29 cellular contexts compared by ENCODE assay signal in the genomic region with DNA sequence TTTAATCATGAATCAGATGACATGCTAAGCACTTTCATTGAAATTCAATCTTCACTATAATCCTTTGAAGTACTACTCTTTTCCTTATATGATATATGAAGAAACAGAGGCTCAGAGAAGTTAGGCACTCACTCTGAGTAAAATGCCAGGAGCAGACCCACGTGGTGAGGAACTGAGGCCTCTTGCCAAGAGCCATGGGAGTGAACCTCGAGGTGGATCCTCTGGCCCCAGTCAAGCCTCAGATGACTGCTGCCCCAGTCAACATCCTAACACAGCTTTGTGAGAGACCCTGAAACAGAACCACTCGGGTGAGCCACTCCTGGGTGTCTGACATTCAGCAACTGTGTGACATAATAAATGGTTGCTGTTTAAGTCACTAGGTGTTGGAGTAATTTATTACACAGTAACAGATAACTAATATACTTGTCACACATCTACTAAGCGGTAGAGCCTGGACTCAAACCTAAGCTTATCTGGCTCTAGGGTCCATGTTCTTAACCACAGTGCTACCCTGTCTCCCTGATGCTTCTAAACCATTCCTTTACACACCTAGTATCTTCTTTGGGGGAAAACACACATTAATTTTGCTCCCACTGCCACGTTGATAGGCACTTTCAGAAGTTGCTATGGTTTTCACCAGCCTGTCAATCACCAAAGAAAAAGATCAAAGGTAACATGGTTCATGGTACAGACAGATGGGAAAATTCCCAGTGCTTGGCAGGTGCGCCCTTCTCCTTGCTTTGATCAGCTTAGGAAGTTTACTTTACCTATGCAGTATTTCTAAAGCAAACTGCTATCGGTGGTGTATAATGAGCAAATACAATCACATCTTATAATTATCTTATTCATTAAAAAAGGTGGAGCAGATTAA.
"Had no signal": no experiment of that assay in that cellular context is flagged by ENCODE, and none has a peak within 500 bp of the region (broad histone marks: within the 10 kb centered on the region; RNA-seq: fewer than 3 reads in every experiment).

No MANE protein-coding gene starts in this region.

- H3K4me3 ChIP-seq: breast epithelium, esophagus muscularis mucosa, gastrocnemius medialis, left lung, sigmoid colon, testis, vagina had no signal

- FAIRE-seq: astrocyte, colon, endothelial cell of umbilical vein, keratinocyte had no signal

- ATAC-seq: activated CD4-positive, alpha-beta T cell treated with anti-CD3 and anti-CD28 coated beads for 36 hours; activated T-cell treated with anti-CD3 and anti-CD28 coated beads, Interleukin-2, amount 50 U/mL, for 4 hours; effector memory CD8-positive, alpha-beta T cell; left lung; natural killer cell treated with Interleukin-12 subunit alpha and Interleukin-12 subunit beta and Interleukin-15 and Interleukin-18, amount 100 ng/mL, for 72 hours; stimulated activated naive B cell treated with anti-CD40 and anti-IgM and Interleukin-4, amounts not matched to agents 10 μg/mL and 1 μg/mL and 100 μg/mL, for 72 hours had no signal

- H3K27me3 ChIP-seq: breast epithelium, esophagus muscularis mucosa, gastrocnemius medialis, left lung, sigmoid colon, testis, vagina had no signal

- H3K36me3 Mint-ChIP-seq: activated naive CD8-positive, alpha-beta T cell; natural killer cell treated with Interleukin-12 subunit alpha and Interleukin-12 subunit beta and Interleukin-15 and Interleukin-18, amount 100 ng/mL, for 72 hours; stimulated activated naive B cell treated with anti-CD40 and anti-IgM and Interleukin-4, amounts not matched to agents 10 μg/mL and 1 μg/mL and 100 μg/mL, for 72 hours had no signal

- H3K9me3 ChIP-seq: breast epithelium, esophagus muscularis mucosa, gastrocnemius medialis, left lung, sigmoid colon, testis, vagina had no signal

- H3K4me3 Mint-ChIP-seq: activated B cell treated with CpG ODN at 0.5 μM for 24 hours; activated CD4-positive, alpha-beta T cell treated with anti-CD3 and anti-CD28 coated beads for 36 hours; activated naive CD8-positive, alpha-beta T cell; activated T-cell treated with anti-CD3 and anti-CD28 coated beads, Interleukin-2, amount 50 U/mL, for 4 hours; central memory CD8-positive, alpha-beta T cell; effector memory CD8-positive, alpha-beta T cell; natural killer cell treated with Interleukin-12 subunit alpha and Interleukin-12 subunit beta and Interleukin-15 and Interleukin-18, amount 100 ng/mL, for 72 hours; stimulated activated naive B cell treated with anti-CD40 and anti-IgM and Interleukin-4, amounts not matched to agents 10 μg/mL and 1 μg/mL and 100 μg/mL, for 72 hours; T-helper 1 cell treated with Interleukin-12 subunit alpha and Interleukin-12 subunit beta and Interleukin-4 antibody, amounts not matched to agents 30 μg/mL and 1 μg/mL, for 36 hours had no signal

- H3K9ac ChIP-seq: parathyroid adenoma had no signal

- H3K27me3 Mint-ChIP-seq: central memory CD8-positive, alpha-beta T cell; effector memory CD8-positive, alpha-beta T cell had no signal

- H2AFZ ChIP-seq: parathyroid adenoma had no signal

- H3K36me3 ChIP-seq: breast epithelium, esophagus muscularis mucosa, gastrocnemius medialis, left lung, sigmoid colon, vagina had no signal

- H3K79me2 ChIP-seq: parathyroid adenoma had no signal

- H3K27ac ChIP-seq: breast epithelium, esophagus muscularis mucosa, gastrocnemius medialis, left lung, parathyroid adenoma, testis, vagina had no signal

- H3K27ac Mint-ChIP-seq: activated B cell treated with CpG ODN at 0.5 μM for 24 hours; activated CD4-positive, alpha-beta T cell treated with anti-CD3 and anti-CD28 coated beads for 36 hours; activated naive CD8-positive, alpha-beta T cell; activated T-helper 2 cell treated with anti-CD3 and anti-CD28 coated beads, Interferon-gamma antibody, Interleukin-2, Interleukin-4, amounts not matched to agents 10 μg/mL and 5 μg/mL and 100 μg/mL, durations not matched to agents 14 hours and 24 hours and 36 hours; effector memory CD8-positive, alpha-beta T cell; natural killer cell treated with Interleukin-12 subunit alpha and Interleukin-12 subunit beta and Interleukin-15 and Interleukin-18, amount 100 ng/mL, for 72 hours; stimulated activated naive B cell treated with anti-CD40 and anti-IgM and Interleukin-4, amounts not matched to agents 10 μg/mL and 1 μg/mL and 100 μg/mL, for 72 hours; T-helper 1 cell treated with Interleukin-12 subunit alpha and Interleukin-12 subunit beta and Interleukin-4 antibody, amounts not matched to agents 30 μg/mL and 1 μg/mL, for 36 hours had no signal

- H3K9me3 Mint-ChIP-seq: activated T-cell treated with anti-CD3 and anti-CD28 coated beads, Interleukin-2, amount 50 U/mL, for 4 hours; central memory CD8-positive, alpha-beta T cell had no signal

- H3K4me1 ChIP-seq: breast epithelium, left lung, parathyroid adenoma, testis had no signal

- H3K4me1 Mint-ChIP-seq: activated B cell treated with CpG ODN at 0.5 μM for 24 hours; activated CD4-positive, alpha-beta T cell treated with anti-CD3 and anti-CD28 coated beads for 36 hours; central memory CD8-positive, alpha-beta T cell; stimulated activated naive B cell treated with anti-CD40 and anti-IgM and Interleukin-4, amounts not matched to agents 10 μg/mL and 1 μg/mL and 100 μg/mL, for 72 hours had no signal

- DNase-seq: activated B cell treated with CpG ODN at 0.5 μM for 24 hours; activated CD4-positive, alpha-beta T cell treated with anti-CD3 and anti-CD28 coated beads for 36 hours; activated CD4-positive, alpha-beta T cell treated with anti-CD3 and anti-CD28 coated beads, Interleukin-2, amount 50 U/mL, for 48 hours; activated CD8-positive, alpha-beta memory T cell treated with anti-CD3 and anti-CD28 coated beads, Interleukin-2, amount 50 U/mL, for 48 hours; activated naive CD4-positive, alpha-beta T cell; activated T-cell treated with anti-CD3 and anti-CD28 coated beads, Interleukin-2, amount 50 U/mL, for 4 hours; effector memory CD8-positive, alpha-beta T cell; gastrocnemius medialis; left lung; mammary epithelial cell; midbrain; sigmoid colon; stimulated activated CD4-positive, alpha-beta T cell treated with anti-CD3 and anti-CD28 coated beads, Interleukin-2, amount 100 ng/mL, for 48 hours; stimulated activated CD8-positive, alpha-beta memory T cell treated with anti-CD3 and anti-CD28 coated beads, Interleukin-4, amount 100 ng/mL, for 48 hours; stimulated activated naive B cell treated with anti-CD40 and anti-IgM and Interleukin-4, amounts not matched to agents 10 μg/mL and 1 μg/mL and 100 μg/mL, for 72 hours; testis had no signal
